ENCODE assay signal across 22 cellular contexts in the genomic region with DNA sequence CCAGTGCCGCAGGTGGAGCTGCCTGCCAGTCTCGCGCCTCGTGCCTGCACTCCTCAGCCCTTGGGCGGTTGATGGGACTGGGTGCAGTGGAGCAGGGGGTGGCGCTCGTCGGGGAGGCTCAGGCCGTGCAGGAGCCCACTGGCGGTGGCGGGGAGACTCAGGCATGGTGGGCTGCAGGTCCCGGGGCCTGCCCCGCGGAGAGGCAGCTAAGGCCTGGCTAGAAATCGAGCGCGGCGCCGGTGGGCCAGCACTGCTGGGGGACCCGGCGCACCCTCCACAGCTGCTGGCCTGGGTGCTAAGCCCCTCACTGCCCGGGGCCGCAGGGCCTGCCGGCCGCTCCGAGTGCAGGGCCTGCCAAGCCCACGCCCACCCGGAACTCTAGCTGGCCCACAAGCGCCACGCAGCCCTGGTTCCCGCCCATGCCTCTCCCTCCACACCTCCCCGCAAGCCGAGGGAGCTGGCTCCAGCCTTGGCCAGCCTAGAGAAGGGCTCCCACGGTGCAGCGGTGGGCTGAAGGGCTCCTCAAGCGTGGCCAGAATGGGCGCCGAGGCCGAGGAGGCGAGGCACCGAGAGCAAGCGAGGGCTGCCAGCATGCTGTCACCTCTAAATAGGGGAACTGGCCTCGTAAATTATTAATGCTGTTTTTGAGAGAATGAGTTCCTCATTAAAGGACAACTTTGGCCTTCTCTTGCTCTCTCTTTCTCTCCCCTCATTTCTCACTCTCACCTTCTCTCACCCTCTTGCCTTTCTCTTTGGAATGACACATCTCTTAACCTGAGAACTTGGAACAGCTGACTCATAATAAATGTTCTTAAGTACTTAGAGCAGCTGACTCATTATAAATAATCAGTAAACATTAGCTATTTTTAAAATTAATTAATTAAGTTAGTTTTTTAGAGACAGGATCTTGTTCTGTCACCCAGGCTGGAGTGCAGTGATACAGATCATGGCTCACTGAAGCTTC.
"Had no signal": no experiment of that assay in that cellular context is flagged by ENCODE, and none has a peak within 500 bp of the region (broad histone marks: within the 10 kb centered on the region; RNA-seq: fewer than 3 reads in every experiment).

No MANE protein-coding gene starts in this region.

- DNase-seq: activated CD4-positive, alpha-beta memory T cell treated with anti-CD3 and anti-CD28 coated beads for 36 hours; activated CD8-positive, alpha-beta memory T cell treated with anti-CD3 and anti-CD28 coated beads, Interleukin-2, amount 10 ng/mL, durations not matched to agents 7 days and 5 days; activated naive CD4-positive, alpha-beta T cell treated with Interleukin-2 at 50 U/mL for 16 hours; anterior cingulate cortex; foreskin melanocyte; head of caudate nucleus; kidney glomerular epithelial cell; naive thymus-derived CD8-positive, alpha-beta T cell; psoas muscle; stimulated activated CD4-positive, alpha-beta T cell treated with anti-CD3 and anti-CD28 coated beads, Interleukin-4, amount 100 ng/mL, for 4 hours; stimulated activated naive B cell treated with anti-CD40 and anti-IgM and Interleukin-4, amounts not matched to agents 10 μg/mL and 1 μg/mL and 100 μg/mL, for 72 hours; SW 1271; T-helper 2 cell; tibial artery; WERI-Rb-1 had no signal

- H3K27me3 Mint-ChIP-seq: activated CD4-positive, alpha-beta memory T cell treated with anti-CD3 and anti-CD28 coated beads for 36 hours; activated CD8-positive, alpha-beta memory T cell treated with anti-CD3 and anti-CD28 coated beads, Interleukin-2, amount 10 ng/mL, durations not matched to agents 7 days and 5 days; activated T-helper 17 cell treated with anti-CD3 and anti-CD28 coated beads, Interleukin-2, amount 50 U/mL, for 72 hours; central memory CD8-positive, alpha-beta T cell; naive thymus-derived CD8-positive, alpha-beta T cell; stimulated activated naive B cell treated with anti-CD40 and anti-IgM and Interleukin-4, amounts not matched to agents 10 μg/mL and 1 μg/mL and 100 μg/mL, for 72 hours had no signal

- FAIRE-seq: endometrium had no signal

- H3K9me3 Mint-ChIP-seq: activated CD4-positive, alpha-beta memory T cell treated with anti-CD3 and anti-CD28 coated beads for 36 hours; activated T-helper 17 cell treated with anti-CD3 and anti-CD28 coated beads, Interleukin-2, amount 50 U/mL, for 72 hours; brain; central memory CD8-positive, alpha-beta T cell; naive thymus-derived CD8-positive, alpha-beta T cell had no signal

- H3K27ac ChIP-seq: coronary artery, ovary, psoas muscle, tibial artery, WERI-Rb-1 had no signal

- H3K27ac Mint-ChIP-seq: activated CD4-positive, alpha-beta memory T cell treated with anti-CD3 and anti-CD28 coated beads for 36 hours; activated CD8-positive, alpha-beta memory T cell treated with anti-CD3 and anti-CD28 coated beads, Interleukin-2, amount 10 ng/mL, durations not matched to agents 7 days and 5 days; activated T-helper 17 cell treated with anti-CD3 and anti-CD28 coated beads, Interleukin-2, amount 50 U/mL, for 72 hours; brain; naive thymus-derived CD8-positive, alpha-beta T cell; stimulated activated naive B cell treated with anti-CD40 and anti-IgM and Interleukin-4, amounts not matched to agents 10 μg/mL and 1 μg/mL and 100 μg/mL, for 72 hours had no signal

- H3K27me3 ChIP-seq: ovary, tibial artery had no signal

- H3K9me3 ChIP-seq: ovary, psoas muscle, tibial artery had no signal

- H3K4me3 Mint-ChIP-seq: activated CD4-positive, alpha-beta memory T cell treated with anti-CD3 and anti-CD28 coated beads for 36 hours; activated CD8-positive, alpha-beta memory T cell treated with anti-CD3 and anti-CD28 coated beads, Interleukin-2, amount 10 ng/mL, durations not matched to agents 7 days and 5 days; activated T-helper 17 cell treated with anti-CD3 and anti-CD28 coated beads, Interleukin-2, amount 50 U/mL, for 72 hours; central memory CD8-positive, alpha-beta T cell; naive thymus-derived CD8-positive, alpha-beta T cell; stimulated activated naive B cell treated with anti-CD40 and anti-IgM and Interleukin-4, amounts not matched to agents 10 μg/mL and 1 μg/mL and 100 μg/mL, for 72 hours had no signal

- ATAC-seq: activated CD8-positive, alpha-beta memory T cell treated with anti-CD3 and anti-CD28 coated beads, Interleukin-2, amount 10 ng/mL, durations not matched to agents 7 days and 5 days; activated T-helper 17 cell treated with anti-CD3 and anti-CD28 coated beads, Interleukin-2, amount 50 U/mL, for 72 hours; naive thymus-derived CD8-positive, alpha-beta T cell; psoas muscle; sciatic nerve; stimulated activated naive B cell treated with anti-CD40 and anti-IgM and Interleukin-4, amounts not matched to agents 10 μg/mL and 1 μg/mL and 100 μg/mL, for 72 hours had no signal

- H3K4me3 ChIP-seq: coronary artery, ovary, psoas muscle, tibial artery had no signal

- H3K36me3 ChIP-seq: ovary, WERI-Rb-1 had no signal
